Comparison of ENCODE assay signal across 1 cellular context in the genomic region with DNA sequence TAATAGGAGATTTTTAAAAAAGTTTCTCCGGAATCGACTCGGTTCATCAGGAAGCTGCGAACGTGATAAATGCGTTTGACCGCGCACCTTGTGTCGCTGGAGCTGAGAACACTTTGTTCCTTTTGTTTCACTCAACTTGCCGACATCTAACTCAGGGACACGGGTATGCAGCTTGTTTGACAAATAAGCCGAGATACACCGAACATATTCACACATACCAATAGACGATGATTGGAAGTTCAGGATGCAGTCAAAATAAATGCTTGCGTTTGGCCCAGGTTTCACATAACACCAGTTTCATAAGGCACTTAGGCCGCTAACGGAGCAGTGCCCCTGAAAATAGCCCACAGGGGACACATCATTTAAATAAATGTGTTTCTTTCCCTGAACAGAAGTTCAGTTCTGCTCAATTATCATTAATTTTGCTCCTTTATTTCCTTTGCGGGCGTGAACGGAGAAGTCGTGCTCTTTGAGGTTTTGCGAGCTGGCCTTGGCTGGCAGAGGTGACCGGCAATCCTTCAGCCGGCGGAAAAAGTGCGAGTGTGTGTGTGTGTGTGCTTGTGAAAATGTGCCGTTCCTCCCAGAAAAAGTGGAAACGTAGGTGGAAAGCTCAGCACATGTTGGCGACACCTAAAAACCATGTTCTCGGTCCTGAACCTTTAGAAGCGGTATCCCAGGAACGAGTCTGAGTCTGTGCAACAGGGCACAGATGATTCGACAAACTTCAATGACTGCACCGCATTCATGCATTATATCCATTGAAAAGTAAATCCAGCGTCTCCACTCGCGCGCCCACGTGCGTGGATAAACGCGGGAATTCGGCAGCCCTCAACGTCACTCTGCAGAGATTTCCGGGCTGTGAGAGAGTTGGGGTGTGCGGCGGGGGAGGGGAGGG.
TF ChIP-seq lines count a peak whose summit lies in the region.

No MANE protein-coding gene starts in this region.

TF ChIP-seq in WTC11, 78 proteins besides CTCF, POLR2A, EP300 and RAD21 (continued from another document):
- TF ChIP-seq, protein P1, sequence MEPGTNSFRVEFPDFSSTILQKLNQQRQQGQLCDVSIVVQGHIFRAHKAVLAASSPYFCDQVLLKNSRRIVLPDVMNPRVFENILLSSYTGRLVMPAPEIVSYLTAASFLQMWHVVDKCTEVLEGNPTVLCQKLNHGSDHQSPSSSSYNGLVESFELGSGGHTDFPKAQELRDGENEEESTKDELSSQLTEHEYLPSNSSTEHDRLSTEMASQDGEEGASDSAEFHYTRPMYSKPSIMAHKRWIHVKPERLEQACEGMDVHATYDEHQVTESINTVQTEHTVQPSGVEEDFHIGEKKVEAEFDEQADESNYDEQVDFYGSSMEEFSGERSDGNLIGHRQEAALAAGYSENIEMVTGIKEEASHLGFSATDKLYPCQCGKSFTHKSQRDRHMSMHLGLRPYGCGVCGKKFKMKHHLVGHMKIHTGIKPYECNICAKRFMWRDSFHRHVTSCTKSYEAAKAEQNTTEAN (CRISPR knock-in tag; IDR thresholded peaks at IDR 0.05) = no peak
